In genomic region chr19:38650180-38650775, GRCh38 we compare ENCODE assay signal across 8 cellular contexts. TPM values are rescaled to one million over a fixed set of nuclear protein-coding genes. Genes with fewer than 3 reads are reported as not detected.
DNase-seq lines count a peak whose midpoint lies in the region; ATAC-seq and TF ChIP-seq lines count a peak whose summit lies in the region.

No MANE protein-coding gene starts in this region.

- peak overlapping the region; percentile 80 for H3K27ac Mint-ChIP-seq in WTC11
- peak overlapping the region; percentile 93 for H3K27ac Mint-ChIP-seq in stimulated activated effector memory CD8-positive, alpha-beta T cell treated with anti-CD3 and anti-CD28 coated beads, Interleukin-12 subunit alpha, Interleukin-12 subunit beta, amount 100 ng/mL, for 72 hours

- CTCF ChIA-PET in WTC11 (lab: Charles Lee), result interaction anchor here (0.7 to 7.0 kb wide), 4 partner anchors 13 to 68 kb away, joined by 3 to 101 read pairs (median 3); no protein-coding TSS in a partner anchor

- peaks cover 17% of the 10 kb centered on the region for H3K4me1 ChIP-seq in right cardiac atrium (ENCODE audit: control insufficient read depth, insufficient read depth, low read length)

- no peaks in the 10 kb centered on the region for H3K27me3 ChIP-seq in right cardiac atrium (ENCODE audit: control insufficient read depth, insufficient read depth)

- no peaks in the 10 kb centered on the region for H3K27me3 Mint-ChIP-seq in WTC11 (ENCODE audit: low read depth)

- no peak for TF ChIP-seq CTCF in WTC11 (IDR thresholded peaks at IDR 0.05)

- DNase-seq in HT-29 (ENCODE audit: low spot score) (peak; percentile 82), WTC11 (ENCODE audit: low spot score) (no peak), right cardiac atrium (peak in 2 of 3 donors; percentile 33 to 50), HuH-7 (ENCODE audit: low spot score) (no peak), NK-92 (lab: John Stamatoyannopoulos, UW; ENCODE audit: unreplicated experiment) (no peak)
- no peak for DNase-seq in stimulated activated effector memory CD8-positive, alpha-beta T cell treated with anti-CD3 and anti-CD28 coated beads, Interleukin-12 subunit alpha, Interleukin-12 subunit beta, amount 100 ng/mL, for 72 hours (ENCODE audit: low spot score in 2 of 2)

- H3K27ac ChIP-seq in right cardiac atrium (ENCODE audit: low read length), result peak overlapping the region; percentile 80

- peaks cover 73% of the 10 kb centered on the region for H3K4me1 Mint-ChIP-seq in WTC11
- peaks cover 69% of the 10 kb centered on the region for H3K4me1 Mint-ChIP-seq in stimulated activated effector memory CD8-positive, alpha-beta T cell treated with anti-CD3 and anti-CD28 coated beads, Interleukin-12 subunit alpha, Interleukin-12 subunit beta, amount 100 ng/mL, for 72 hours

- ATAC-seq in WTC11, result no peak
- ATAC-seq in right cardiac atrium, result no peak
- ATAC-seq in stimulated activated effector memory CD8-positive, alpha-beta T cell treated with anti-CD3 and anti-CD28 coated beads, Interleukin-12 subunit alpha, Interleukin-12 subunit beta, amount 100 ng/mL, for 72 hours, result no peak
- ATAC-seq in GM18498 (IDR thresholded peaks at IDR 0.05; ENCODE audit: unreplicated experiment), result no peak
- no peak for ATAC-seq in HG02588 (IDR thresholded peaks at IDR 0.05; ENCODE audit: unreplicated experiment)

- POLR2A ChIA-PET in WTC11 (lab: Charles Lee), result interaction anchor here (0.6 to 4.6 kb wide), 5 partner anchors 12 to 101 kb away, joined by 3 to 44 read pairs (median 4); no protein-coding TSS in a partner anchor

- WGBS in right cardiac atrium, result 27% methylated on average over 8 of the region's 8 CpGs

- peak overlapping the region; percentile 94 for H3K4me3 Mint-ChIP-seq in WTC11
- peak overlapping the region; percentile 91 for H3K4me3 Mint-ChIP-seq in stimulated activated effector memory CD8-positive, alpha-beta T cell treated with anti-CD3 and anti-CD28 coated beads, Interleukin-12 subunit alpha, Interleukin-12 subunit beta, amount 100 ng/mL, for 72 hours

- no peaks in the 10 kb centered on the region for H3K9me3 Mint-ChIP-seq in WTC11
- no peaks in the 10 kb centered on the region for H3K9me3 Mint-ChIP-seq in stimulated activated effector memory CD8-positive, alpha-beta T cell treated with anti-CD3 and anti-CD28 coated beads, Interleukin-12 subunit alpha, Interleukin-12 subunit beta, amount 100 ng/mL, for 72 hours

- H3K9me3 ChIP-seq in right cardiac atrium (ENCODE audit: control insufficient read depth, low read length), result no peaks in the 10 kb centered on the region

- H3K4me3 ChIP-seq in right cardiac atrium (ENCODE audit: low read length), result peak overlapping the region; percentile 93

- intact Hi-C loops in right cardiac atrium (cut with DNase I), result loop anchor here in 3 of 4 donors (5.0 to 10.0 kb wide), 5 partner anchors 42 to 77 kb away; no protein-coding TSS in a partner anchor

- 0 out of 2 replicates have a peak, but pooled peaks cover 4% of the 10 kb centered on the region for H3K36me3 Mint-ChIP-seq in WTC11
- H3K36me3 Mint-ChIP-seq in stimulated activated effector memory CD8-positive, alpha-beta T cell treated with anti-CD3 and anti-CD28 coated beads, Interleukin-12 subunit alpha, Interleukin-12 subunit beta, amount 100 ng/mL, for 72 hours, result peaks cover 44% of the 10 kb centered on the region

TF ChIP-seq in WTC11, 78 proteins besides CTCF, POLR2A, EP300 and RAD21:
- TF ChIP-seq NFATC4 (CRISPR knock-in tag; IDR thresholded peaks at IDR 0.05) (no peak), GRHL2 (CRISPR knock-in tag; IDR thresholded peaks at IDR 0.05; ENCODE audit: insufficient replicate concordance, severe bottlenecking) (no peak), MLX (CRISPR knock-in tag; IDR thresholded peaks at IDR 0.05) (no peak), MAX (CRISPR knock-in tag; IDR thresholded peaks at IDR 0.05) (no peak), JAZF1 (CRISPR knock-in tag; IDR thresholded peaks at IDR 0.05) (no peak), RELA (CRISPR knock-in tag; IDR thresholded peaks at IDR 0.05; ENCODE audit: borderline replicate concordance) (no peak), ELF4 (CRISPR knock-in tag; IDR thresholded peaks at IDR 0.05; ENCODE audit: low read depth) (no peak), AFF4 (CRISPR knock-in tag; IDR thresholded peaks at IDR 0.05; ENCODE audit: borderline replicate concordance) (no peak)

RNA-seq across cellular contexts. Expression of gene ACTN4, which starts 2.8 kb away (rescaled TPM):
- total RNA-seq in HT-29 (2014; rRNA removed; shearing (Covaris generic)), result 1,009 and 1,083 TPM in 2 replicates
- total RNA-seq in WTC11 (2021), result 484 to 511 TPM (median 506 TPM) in 3 replicates
- total RNA-seq in right cardiac atrium, result 100 to 1,000 TPM; 116 to 226 (median 122) TPM
- 87.4 TPM for polyA plus RNA-seq in right cardiac atrium

RNA-seq across cellular contexts. Expression of gene EIF3K, which starts 31.3 kb away (rescaled TPM):
- 724 and 815 TPM in 2 replicates for total RNA-seq in HT-29 (2014; rRNA removed; shearing (Covaris generic))
- 389 to 416 TPM (median 410 TPM) in 3 replicates for total RNA-seq in WTC11 (2021)
- total RNA-seq in right cardiac atrium, result 100 to 1,000 TPM; 477 to 576 (median 534) TPM
- polyA plus RNA-seq in right cardiac atrium, result 829 TPM

RNA-seq across cellular contexts. Expression of gene MAP4K1, which starts 32.5 kb away (rescaled TPM):
- total RNA-seq in HT-29 (2014; rRNA removed; shearing (Covaris generic)), result 0.36 TPM in 1 of 2 replicates, not detected in the other
- total RNA-seq in WTC11 (2021) (14.0 to 25.0 TPM (median 24.5 TPM) in 3 replicates), right cardiac atrium (1 to 10 TPM; 1.0 to 4.4 (median 3.0) TPM)
- polyA plus RNA-seq in right cardiac atrium, result 0.88 TPM

Comparison
In these comparisons a context has a peak if more than half of its experiments do, and no peak if none do; other contexts are left out.
1. DNase-seq: peak in HT-29 (single experiment) and right cardiac atrium (2 of 3); none in WTC11 (single experiment), stimulated activated effector memory CD8-positive, alpha-beta T cell treated with anti-CD3 and anti-CD28 coated beads, Interleukin-12 subunit alpha, Interleukin-12 subunit beta, amount 100 ng/mL, for 72 hours (0 of 2), HuH-7 (single experiment) and NK-92 (single experiment).